8 cellular contexts compared by ENCODE assay signal in the genomic region with DNA sequence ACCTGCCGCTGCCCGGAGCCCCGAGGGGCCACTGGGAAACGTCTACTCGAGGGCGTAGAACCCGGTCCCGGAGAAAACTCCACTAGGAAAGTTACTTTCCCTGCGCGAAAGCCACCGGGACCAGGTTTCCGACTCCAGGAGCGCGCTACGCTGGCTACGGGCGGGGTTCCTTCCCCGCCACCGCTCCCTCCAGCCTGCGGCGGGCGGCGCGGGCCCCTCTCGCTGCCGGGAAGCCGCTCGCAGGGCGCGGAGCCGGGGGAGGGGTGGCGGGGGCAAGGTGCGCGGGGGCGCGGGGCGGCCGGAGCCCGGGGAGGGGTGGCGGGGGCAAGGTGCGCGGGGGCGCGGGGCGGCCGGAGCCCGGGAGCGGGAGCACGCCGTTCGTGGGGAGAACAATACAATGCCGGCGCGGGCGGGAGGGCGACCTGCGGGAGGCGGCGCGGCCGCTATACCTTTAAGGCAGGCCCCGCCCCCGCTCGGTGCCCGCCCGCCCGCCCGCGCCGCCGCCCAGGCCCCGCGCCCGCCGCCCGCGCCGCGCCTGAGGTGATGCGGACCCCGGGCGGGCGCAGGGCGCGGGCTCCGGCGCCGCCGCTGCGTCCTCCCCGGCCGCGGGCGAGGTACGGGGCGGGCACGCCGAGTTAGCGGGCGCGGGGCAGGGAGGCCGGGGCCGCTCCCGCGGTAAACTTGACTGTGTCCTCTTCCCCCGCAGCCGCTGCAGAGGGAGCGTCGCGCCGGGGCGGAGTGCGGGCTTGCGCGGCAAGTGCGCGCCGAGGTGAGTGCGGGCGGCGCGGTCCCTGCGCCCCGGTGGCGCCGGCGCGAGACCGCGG.
DNase-seq lines count a peak whose midpoint lies in the region; ATAC-seq and TF ChIP-seq lines count a peak whose summit lies in the region.

No MANE protein-coding gene starts in this region.

- H3K4me1 ChIP-seq in HCT116 (ENCODE audit: control insufficient read depth in 1 of 2, insufficient read depth in 2 of 2, low read length in 2 of 2) = peaks cover 6 to 22% of the 10 kb centered on the region in 2 experiments

- peak overlapping the region; percentile 65 for H3K9ac ChIP-seq in HCT116 (ENCODE audit: low read length)

- peak overlapping the region; percentile 49 for H3K4me3 Mint-ChIP-seq in activated T-helper 17 cell treated with anti-CD3 and anti-CD28 coated beads, Interleukin-2, amount 50 U/mL, for 72 hours
- peak overlapping the region; percentile 77 for H3K4me3 Mint-ChIP-seq in osteocyte (ENCODE audit: unreplicated experiment)

- ATAC-seq in HCT116 = peak; percentile 84
- ATAC-seq in activated T-helper 17 cell treated with anti-CD3 and anti-CD28 coated beads, Interleukin-2, amount 50 U/mL, for 72 hours (replicated peaks) = peak; percentile 60
- ATAC-seq in GM18858 (IDR thresholded peaks at IDR 0.05; ENCODE audit: unreplicated experiment) = no peak

- no peaks in the 10 kb centered on the region for H3K36me3 ChIP-seq in HCT116 (ENCODE audit: control insufficient read depth in 1 of 2, insufficient read depth in 2 of 2, low read length in 2 of 2)

- no peaks in the 10 kb centered on the region for H3K9me3 ChIP-seq in HCT116 (ENCODE audit: control insufficient read depth in 1 of 2, insufficient read depth in 1 of 2, low read depth in 1 of 2, low read length in 2 of 2)

- no peaks in the 10 kb centered on the region for H3K9me2 ChIP-seq in HCT116 (ENCODE audit: insufficient read depth)

- H3K79me2 ChIP-seq in HCT116 (ENCODE audit: insufficient read depth, low read length) = no peaks in the 10 kb centered on the region

- POLR2A ChIA-PET in HCT116 (lab: Charles Lee) = no interaction called here

- TF ChIP-seq CTCF in GM10266 (IDR thresholded peaks at IDR 0.05; ENCODE audit: control insufficient read depth, insufficient read depth, low read depth, missing control alignments) (no peak), HCT116 (IDR thresholded peaks at IDR 0.05 in 2 of 3, conservative IDR thresholded peaks at IDR 0.05 in 1 of 3; ENCODE audit: borderline replicate concordance in 1 of 3, insufficient read depth in 1 of 3, low read depth in 2 of 3, low read length in 2 of 3) (no peak), osteocyte (IDR thresholded peaks at IDR 0.05) (no peak)

- peak overlapping the region; percentile 24 for H2AFZ ChIP-seq in HCT116 (ENCODE audit: low read depth, low read length, poor library complexity, severe bottlenecking)

- intact Hi-C loops in HCT116 (cut with micrococcal nuclease) = loop anchor here (5.0 kb wide), 2 partner anchors 137 to 222 kb away; no protein-coding TSS in a partner anchor

- no peaks in the 10 kb centered on the region for H4K20me1 ChIP-seq in HCT116 (ENCODE audit: insufficient read depth)

- peak overlapping the region; percentile 70 to 73 for H3K4me3 ChIP-seq in HCT116 (replicated peaks in 1 of 2; ENCODE audit: low read depth in 1 of 2, low read length in 2 of 2)

- no peaks in the 10 kb centered on the region for H3K36me3 Mint-ChIP-seq in activated T-helper 17 cell treated with anti-CD3 and anti-CD28 coated beads, Interleukin-2, amount 50 U/mL, for 72 hours (ENCODE audit: low read depth)
- peaks cover 38% of the 10 kb centered on the region for H3K36me3 Mint-ChIP-seq in osteocyte (ENCODE audit: unreplicated experiment)

- no TSS peak for BruUV-seq in HCT116 (replicated peaks; lab: Mats Ljungman, UMichigan)

- CTCF ChIA-PET in HCT116 (lab: Charles Lee) = no interaction called here

- peak overlapping the region; percentile 75 for H3K27ac ChIP-seq in HCT116 (ENCODE audit: low read depth, low read length)

- DNase-seq in GM10266 (ENCODE audit: extremely low spot score) (peak; percentile 79), HCT116 (ENCODE audit: low read depth, low spot score) (no peak), NCI-H345 treated with DMSO at 0.1 percent for 48 hours (lab: John Stamatoyannopoulos, UW; ENCODE audit: unreplicated experiment) (peak; percentile 30), glomerular visceral epithelial cell (ENCODE audit: extremely low spot score) (peak; percentile 64), osteocyte (ENCODE audit: extremely low spot score, unreplicated experiment) (no peak), NCI-H524 treated with DMSO at 0.1 percent for 48 hours (lab: John Stamatoyannopoulos, UW) (no peak)

- peaks cover 5% of the 10 kb centered on the region for H3K4me1 Mint-ChIP-seq in activated T-helper 17 cell treated with anti-CD3 and anti-CD28 coated beads, Interleukin-2, amount 50 U/mL, for 72 hours
- peaks cover 58% of the 10 kb centered on the region for H3K4me1 Mint-ChIP-seq in osteocyte (ENCODE audit: unreplicated experiment)

- H3K4me2 ChIP-seq in HCT116 (ENCODE audit: low read length) = peak overlapping the region; percentile 82

- no peak for TF ChIP-seq RAD21 in HCT116 (IDR thresholded peaks at IDR 0.05; ENCODE audit: low read depth)

- H3K27ac Mint-ChIP-seq in activated T-helper 17 cell treated with anti-CD3 and anti-CD28 coated beads, Interleukin-2, amount 50 U/mL, for 72 hours = no peak overlapping the region
- peak overlapping the region; percentile 92 for H3K27ac Mint-ChIP-seq in osteocyte (ENCODE audit: unreplicated experiment)

- H3K9me3 Mint-ChIP-seq in activated T-helper 17 cell treated with anti-CD3 and anti-CD28 coated beads, Interleukin-2, amount 50 U/mL, for 72 hours = no peaks in the 10 kb centered on the region
- no peaks in the 10 kb centered on the region for H3K9me3 Mint-ChIP-seq in osteocyte (ENCODE audit: unreplicated experiment)

- RAD21 ChIA-PET in HCT116 (lab: Charles Lee; ENCODE audit: low non-redundant PET in 1 of 2, low total read pairs in 2 of 2, uncharacterized antibody in 2 of 2, unreplicated experiment in 2 of 2) = no interaction called here

- peaks cover 23% of the 10 kb centered on the region for H3K27me3 Mint-ChIP-seq in activated T-helper 17 cell treated with anti-CD3 and anti-CD28 coated beads, Interleukin-2, amount 50 U/mL, for 72 hours
- no peaks in the 10 kb centered on the region for H3K27me3 Mint-ChIP-seq in osteocyte (ENCODE audit: unreplicated experiment)

- H3K27me3 ChIP-seq in HCT116 (ENCODE audit: insufficient read depth, low read length) = no peaks in the 10 kb centered on the region

- no peak for TF ChIP-seq POLR2A in HCT116 (IDR thresholded peaks at IDR 0.05; ENCODE audit: borderline replicate concordance, extremely low read depth, insufficient read depth, insufficient read length)

TF ChIP-seq in HCT116, 20 proteins besides CTCF, POLR2A, EP300 and RAD21:
- TF ChIP-seq, protein P1, sequence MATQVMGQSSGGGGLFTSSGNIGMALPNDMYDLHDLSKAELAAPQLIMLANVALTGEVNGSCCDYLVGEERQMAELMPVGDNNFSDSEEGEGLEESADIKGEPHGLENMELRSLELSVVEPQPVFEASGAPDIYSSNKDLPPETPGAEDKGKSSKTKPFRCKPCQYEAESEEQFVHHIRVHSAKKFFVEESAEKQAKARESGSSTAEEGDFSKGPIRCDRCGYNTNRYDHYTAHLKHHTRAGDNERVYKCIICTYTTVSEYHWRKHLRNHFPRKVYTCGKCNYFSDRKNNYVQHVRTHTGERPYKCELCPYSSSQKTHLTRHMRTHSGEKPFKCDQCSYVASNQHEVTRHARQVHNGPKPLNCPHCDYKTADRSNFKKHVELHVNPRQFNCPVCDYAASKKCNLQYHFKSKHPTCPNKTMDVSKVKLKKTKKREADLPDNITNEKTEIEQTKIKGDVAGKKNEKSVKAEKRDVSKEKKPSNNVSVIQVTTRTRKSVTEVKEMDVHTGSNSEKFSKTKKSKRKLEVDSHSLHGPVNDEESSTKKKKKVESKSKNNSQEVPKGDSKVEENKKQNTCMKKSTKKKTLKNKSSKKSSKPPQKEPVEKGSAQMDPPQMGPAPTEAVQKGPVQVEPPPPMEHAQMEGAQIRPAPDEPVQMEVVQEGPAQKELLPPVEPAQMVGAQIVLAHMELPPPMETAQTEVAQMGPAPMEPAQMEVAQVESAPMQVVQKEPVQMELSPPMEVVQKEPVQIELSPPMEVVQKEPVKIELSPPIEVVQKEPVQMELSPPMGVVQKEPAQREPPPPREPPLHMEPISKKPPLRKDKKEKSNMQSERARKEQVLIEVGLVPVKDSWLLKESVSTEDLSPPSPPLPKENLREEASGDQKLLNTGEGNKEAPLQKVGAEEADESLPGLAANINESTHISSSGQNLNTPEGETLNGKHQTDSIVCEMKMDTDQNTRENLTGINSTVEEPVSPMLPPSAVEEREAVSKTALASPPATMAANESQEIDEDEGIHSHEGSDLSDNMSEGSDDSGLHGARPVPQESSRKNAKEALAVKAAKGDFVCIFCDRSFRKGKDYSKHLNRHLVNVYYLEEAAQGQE (IDR thresholded peaks at IDR 0.05; ENCODE audit: low read depth) = no peak
- TF ChIP-seq SRF (IDR thresholded peaks at IDR 0.05; ENCODE audit: low read depth) (no peak), EGR1 (IDR thresholded peaks at IDR 0.05; ENCODE audit: low read depth) (no peak), ELF1 (IDR thresholded peaks at IDR 0.05; ENCODE audit: borderline replicate concordance, low read depth) (no peak), YY1 (IDR thresholded peaks at IDR 0.05; ENCODE audit: extremely low read depth, insufficient replicate concordance, low read depth, low read length) (no peak), JUND (IDR thresholded peaks at IDR 0.05) (no peak), SIN3A (IDR thresholded peaks at IDR 0.05; ENCODE audit: low read depth) (no peak), ZFX (IDR thresholded peaks at IDR 0.05) (peak; percentile 70; the same call in 1 of the 2 replicates)
- TF ChIP-seq, protein P2, sequence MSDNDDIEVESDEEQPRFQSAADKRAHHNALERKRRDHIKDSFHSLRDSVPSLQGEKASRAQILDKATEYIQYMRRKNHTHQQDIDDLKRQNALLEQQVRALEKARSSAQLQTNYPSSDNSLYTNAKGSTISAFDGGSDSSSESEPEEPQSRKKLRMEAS (IDR thresholded peaks at IDR 0.05) = no peak
TF ChIP-seq in HCT116: peak in this region for 1.

Comparison
In these comparisons a context has a peak if more than half of its experiments do, and no peak if none do; other contexts are left out.
1. DNase-seq: peak in GM10266 (single experiment), NCI-H345 treated with DMSO at 0.1 percent for 48 hours (single experiment) and glomerular visceral epithelial cell (single experiment); none in HCT116 (single experiment), osteocyte (single experiment) and NCI-H524 treated with DMSO at 0.1 percent for 48 hours (single experiment).